13 cellular contexts compared by ENCODE assay signal in genomic region chr3:190064112-190064511, GRCh38. TPM values are rescaled to one million over a fixed set of nuclear protein-coding genes. Genes with fewer than 3 reads are reported as not detected.
A peak's percentile ranks its signal among the peaks of the same experiment; 100 is the strongest.
DNase-seq lines count a peak whose midpoint lies in the region; ATAC-seq and TF ChIP-seq lines count a peak whose summit lies in the region.
"Had no signal": no experiment of that assay in that cellular context is flagged by ENCODE, and none has a peak within 500 bp of the region (broad histone marks: within the 10 kb centered on the region; RNA-seq: fewer than 3 reads in every experiment).

No MANE protein-coding gene starts in this region.

- no peaks in the 10 kb centered on the region for H3K4me1 Mint-ChIP-seq in natural killer cell

- 0% methylated on average over 1 of the region's 3 CpGs for WGBS in mesenchymal stem cell

- H2BK5ac ChIP-seq in mesenchymal stem cell (ENCODE audit: low read depth, low read length, poor library complexity, severe bottlenecking), result no peak overlapping the region

- H3K4me3 Mint-ChIP-seq in natural killer cell, result no peak overlapping the region

- no peaks in the 10 kb centered on the region for H3K9me3 Mint-ChIP-seq in natural killer cell

- no peak overlapping the region for H2BK12ac ChIP-seq in mesenchymal stem cell (ENCODE audit: low read length in 2 of 2)

- TF ChIP-seq RAD21 in Ishikawa (IDR thresholded peaks at IDR 0.05; ENCODE audit: low read depth), result no peak

- H3K23ac ChIP-seq in mesenchymal stem cell (ENCODE audit: low read length in 2 of 2), result no peak overlapping the region

- no peaks in the 10 kb centered on the region for H3K27me3 ChIP-seq in mesenchymal stem cell (ENCODE audit: control insufficient read depth in 1 of 2, insufficient read depth in 1 of 2, low read length in 2 of 2)
- H3K27me3 ChIP-seq: BLaER1, right lobe of liver had no signal

- H3K36me3 ChIP-seq in mesenchymal stem cell (ENCODE audit: control insufficient read depth in 1 of 2, insufficient read depth in 2 of 2, low read depth in 1 of 2, low read length in 2 of 2), result no peaks in the 10 kb centered on the region
- H3K36me3 ChIP-seq: BLaER1, right lobe of liver had no signal

- TF ChIP-seq CTCF in choroid plexus epithelial cell (conservative IDR thresholded peaks at IDR 0.05; ENCODE audit: low read depth, low read length) (no peak), natural killer cell (IDR thresholded peaks at IDR 0.05) (no peak)

- no peak overlapping the region for H2AK5ac ChIP-seq in mesenchymal stem cell (ENCODE audit: low read length, severe bottlenecking)

- H3K27me3 Mint-ChIP-seq in natural killer cell (ENCODE audit: low read depth in 2 of 2), result no peaks in the 10 kb centered on the region

- no peak overlapping the region for H3K9ac ChIP-seq in mesenchymal stem cell (ENCODE audit: low read length)
- H3K9ac ChIP-seq: BLaER1 had no signal

- H3K4me3 ChIP-seq in choroid plexus epithelial cell (ENCODE audit: low read depth, low read length), result no peak overlapping the region
- no peak overlapping the region for H3K4me3 ChIP-seq in mesenchymal stem cell (ENCODE audit: insufficient read depth in 1 of 2, low read depth in 1 of 2, low read length in 2 of 2)
- H3K4me3 ChIP-seq: BLaER1, right lobe of liver had no signal

- in situ Hi-C loops in ACHN (cut with HindIII; ENCODE audit: low pct_ligation_motif_present, low pct_unique_long_range_greater_than_20kb, low sequenced_read_pairs), result no loop called here

- no peak overlapping the region for H3K4ac ChIP-seq in mesenchymal stem cell (ENCODE audit: low read depth in 1 of 2, low read length in 2 of 2)

- no peak overlapping the region for H2AFZ ChIP-seq in mesenchymal stem cell (ENCODE audit: low read depth, low read length)

- DNase-seq in ACHN (peak; percentile 72), choroid plexus epithelial cell (ENCODE audit: low read depth) (peak; percentile 92), mesenchymal stem cell (peak; percentile 90), C1 segment of cervical spinal cord (lab: John Stamatoyannopoulos, UW) (no peak), natural killer cell (no peak)
- DNase-seq: effector memory CD4-positive, alpha-beta T cell; left ventricle myocardium superior; NCI-H1092 treated with DMSO at 0.1 percent for 48 hours; right lobe of liver had no signal

- H3K27ac Mint-ChIP-seq in natural killer cell, result no peak overlapping the region

- intact Hi-C loops in natural killer cell (cut with micrococcal nuclease), result no loop called here

- peak; percentile 68; the same call in 1 of the 2 replicates for TF ChIP-seq EP300 in Ishikawa (IDR thresholded peaks at IDR 0.05; ENCODE audit: borderline replicate concordance)

- no peak overlapping the region for H3K14ac ChIP-seq in mesenchymal stem cell (ENCODE audit: low read length in 2 of 2)

- H3K18ac ChIP-seq in mesenchymal stem cell (ENCODE audit: low read depth in 1 of 2, low read length in 2 of 2), result no peak overlapping the region

- no peak overlapping the region for H4K8ac ChIP-seq in mesenchymal stem cell (ENCODE audit: low read length)

- peak overlapping the region; percentile 74 for H3K27ac ChIP-seq in mesenchymal stem cell (ENCODE audit: low read length, poor library complexity, severe bottlenecking)
- H3K27ac ChIP-seq: BLaER1, right lobe of liver had no signal

- peaks cover 6% of the 10 kb centered on the region for H3K4me1 ChIP-seq in mesenchymal stem cell (ENCODE audit: control insufficient read depth, insufficient read depth, low read depth, low read length)
- H3K4me1 ChIP-seq: BLaER1, right lobe of liver had no signal

- H2BK120ac ChIP-seq in mesenchymal stem cell (ENCODE audit: low read depth, low read length), result no peak overlapping the region

- no peak overlapping the region for H4K91ac ChIP-seq in mesenchymal stem cell (ENCODE audit: low read length)

- no peaks in the 10 kb centered on the region for H3K9me3 ChIP-seq in mesenchymal stem cell (ENCODE audit: control insufficient read depth, low read length)
- H3K9me3 ChIP-seq: BLaER1, right lobe of liver had no signal

- peaks cover 2% of the 10 kb centered on the region for H3K79me1 ChIP-seq in mesenchymal stem cell (replicated peaks; ENCODE audit: low read length, poor library complexity, severe bottlenecking)

- no peak for ATAC-seq in natural killer cell
- no peak for ATAC-seq in HG02884 (IDR thresholded peaks at IDR 0.05; ENCODE audit: unreplicated experiment)
- no peak for ATAC-seq in HG03354 (IDR thresholded peaks at IDR 0.05; ENCODE audit: poor library complexity, severe bottlenecking, unreplicated experiment)
- ATAC-seq: left ventricle myocardium superior had no signal

- no peaks in the 10 kb centered on the region for H3K36me3 Mint-ChIP-seq in natural killer cell

- H2BK15ac ChIP-seq in mesenchymal stem cell (ENCODE audit: low read depth, poor library complexity, severe bottlenecking), result no peak overlapping the region

- H3K4me2 ChIP-seq in mesenchymal stem cell (ENCODE audit: low read length, poor library complexity, severe bottlenecking), result no peak overlapping the region
- H3K4me2 ChIP-seq: BLaER1 had no signal

TF ChIP-seq in Ishikawa, 13 proteins besides CTCF, POLR2A, EP300 and RAD21:
- TF ChIP-seq, protein P1, sequence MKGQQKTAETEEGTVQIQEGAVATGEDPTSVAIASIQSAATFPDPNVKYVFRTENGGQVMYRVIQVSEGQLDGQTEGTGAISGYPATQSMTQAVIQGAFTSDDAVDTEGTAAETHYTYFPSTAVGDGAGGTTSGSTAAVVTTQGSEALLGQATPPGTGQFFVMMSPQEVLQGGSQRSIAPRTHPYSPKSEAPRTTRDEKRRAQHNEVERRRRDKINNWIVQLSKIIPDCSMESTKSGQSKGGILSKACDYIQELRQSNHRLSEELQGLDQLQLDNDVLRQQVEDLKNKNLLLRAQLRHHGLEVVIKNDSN (IDR thresholded peaks at IDR 0.05), result no peak
- TF ChIP-seq FOXM1 (IDR thresholded peaks at IDR 0.05; ENCODE audit: borderline replicate concordance, low read depth) (no peak), TAF1 (IDR thresholded peaks at IDR 0.05; ENCODE audit: low read depth) (no peak), NFIC (IDR thresholded peaks at IDR 0.05) (peak; percentile 66), TEAD4 (IDR thresholded peaks at IDR 0.05) (peak; percentile 72), TCF12 (IDR thresholded peaks at IDR 0.05; ENCODE audit: low read depth) (peak; percentile 61), ZBTB7A (IDR thresholded peaks at IDR 0.05; ENCODE audit: low read depth) (no peak)
- TF ChIP-seq, protein P2, sequence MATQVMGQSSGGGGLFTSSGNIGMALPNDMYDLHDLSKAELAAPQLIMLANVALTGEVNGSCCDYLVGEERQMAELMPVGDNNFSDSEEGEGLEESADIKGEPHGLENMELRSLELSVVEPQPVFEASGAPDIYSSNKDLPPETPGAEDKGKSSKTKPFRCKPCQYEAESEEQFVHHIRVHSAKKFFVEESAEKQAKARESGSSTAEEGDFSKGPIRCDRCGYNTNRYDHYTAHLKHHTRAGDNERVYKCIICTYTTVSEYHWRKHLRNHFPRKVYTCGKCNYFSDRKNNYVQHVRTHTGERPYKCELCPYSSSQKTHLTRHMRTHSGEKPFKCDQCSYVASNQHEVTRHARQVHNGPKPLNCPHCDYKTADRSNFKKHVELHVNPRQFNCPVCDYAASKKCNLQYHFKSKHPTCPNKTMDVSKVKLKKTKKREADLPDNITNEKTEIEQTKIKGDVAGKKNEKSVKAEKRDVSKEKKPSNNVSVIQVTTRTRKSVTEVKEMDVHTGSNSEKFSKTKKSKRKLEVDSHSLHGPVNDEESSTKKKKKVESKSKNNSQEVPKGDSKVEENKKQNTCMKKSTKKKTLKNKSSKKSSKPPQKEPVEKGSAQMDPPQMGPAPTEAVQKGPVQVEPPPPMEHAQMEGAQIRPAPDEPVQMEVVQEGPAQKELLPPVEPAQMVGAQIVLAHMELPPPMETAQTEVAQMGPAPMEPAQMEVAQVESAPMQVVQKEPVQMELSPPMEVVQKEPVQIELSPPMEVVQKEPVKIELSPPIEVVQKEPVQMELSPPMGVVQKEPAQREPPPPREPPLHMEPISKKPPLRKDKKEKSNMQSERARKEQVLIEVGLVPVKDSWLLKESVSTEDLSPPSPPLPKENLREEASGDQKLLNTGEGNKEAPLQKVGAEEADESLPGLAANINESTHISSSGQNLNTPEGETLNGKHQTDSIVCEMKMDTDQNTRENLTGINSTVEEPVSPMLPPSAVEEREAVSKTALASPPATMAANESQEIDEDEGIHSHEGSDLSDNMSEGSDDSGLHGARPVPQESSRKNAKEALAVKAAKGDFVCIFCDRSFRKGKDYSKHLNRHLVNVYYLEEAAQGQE (IDR thresholded peaks at IDR 0.05; ENCODE audit: low read depth), result no peak

RNA-seq across cellular contexts. Expression of gene P3H2, which starts 56.6 kb away (rescaled TPM):
- polyA plus RNA-seq in mesenchymal stem cell (2013, experiment 1 of 2), result 43.0 TPM
- polyA plus RNA-seq in mesenchymal stem cell (2013, experiment 2 of 2), result 45.7 TPM
- total RNA-seq in natural killer cell, result 1 to 10 TPM in 1 of 3 donors, under 1 TPM in 2; 0.43 to 1.0 (median 0.64) TPM

Comparison
In these comparisons a context has a peak if more than half of its experiments do, and no peak if none do; other contexts are left out.
1. DNase-seq: peak in ACHN (single experiment), choroid plexus epithelial cell (single experiment) and mesenchymal stem cell (single experiment); none in C1 segment of cervical spinal cord (0 of 14) and natural killer cell (single experiment).